Comparison of ENCODE assay signal across 34 cellular contexts in the genomic region with DNA sequence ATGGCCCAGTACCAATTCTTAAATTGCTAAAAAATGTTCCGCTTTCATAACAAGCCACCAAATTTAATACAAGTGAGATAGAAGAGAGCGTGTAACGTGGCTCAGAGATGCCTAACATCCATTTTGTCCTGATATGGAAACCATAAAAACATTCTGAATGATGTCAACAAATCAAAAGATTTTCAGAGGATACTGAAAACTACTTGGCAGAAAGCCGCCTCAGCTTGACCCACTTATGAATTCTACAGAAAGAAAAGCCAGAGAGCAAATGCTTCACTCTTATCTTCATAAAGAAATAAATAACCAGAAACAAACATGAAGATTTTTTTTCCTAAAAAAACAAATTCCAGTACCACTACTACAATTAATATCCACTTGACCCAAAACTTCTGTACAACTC. TPM values are rescaled to one million over a fixed set of nuclear protein-coding genes. Genes with fewer than 3 reads are reported as not detected.
DNase-seq lines count a peak whose midpoint lies in the region; ATAC-seq, FAIRE-seq and TF ChIP-seq lines count a peak whose summit lies in the region.
"Had no signal": no experiment of that assay in that cellular context is flagged by ENCODE, and none has a peak within 500 bp of the region (broad histone marks: within the 10 kb centered on the region; RNA-seq: fewer than 3 reads in every experiment).

No MANE protein-coding gene starts in this region.

- peak; percentile 11 for FAIRE-seq in A204.1 (lab: Jason Lieb, UNC)
- FAIRE-seq: A549, D721Med had no signal

- TF ChIP-seq CTCF in adrenal gland (IDR thresholded peaks at IDR 0.05) (no peak), choroid plexus epithelial cell (conservative IDR thresholded peaks at IDR 0.05; ENCODE audit: low read depth, low read length) (no peak)

- peaks cover 0 to 8% of the 10 kb centered on the region in 2 donors for H3K4me1 ChIP-seq in adrenal gland (replicated peaks in 1 of 2)
- H3K4me1 ChIP-seq: A549; BE2C; BLaER1; BLaER1 treated with 17β-estradiol and CSF1 and Interleukin-3, amounts not matched to agents 10 nM and 100 nM; Caco-2 had no signal

- DNase-seq in adrenal gland (peak in 5 of 7 donors; percentile 21 to 73 (median 36)), amniotic epithelial cell (ENCODE audit: low read depth) (peak; percentile 23), choroid plexus epithelial cell (ENCODE audit: low read depth) (peak; percentile 7), NCI-H526 treated with DMSO at 0.1 percent for 48 hours (lab: John Stamatoyannopoulos, UW) (no peak), KBM-7 (no peak), epidermal melanocyte (ENCODE audit: insufficient read length, low spot score) (no peak)
- DNase-seq: 8988T; ACHN; AML-193; BE2C; C1 segment of cervical spinal cord; Caco-2; Calu3; CD4-positive, alpha-beta memory T cell; CD4-positive, alpha-beta T cell; CD4-positive, CD25-positive, alpha-beta regulatory T cell; CD8-positive, alpha-beta memory T cell; CD8-positive, alpha-beta T cell; COR-L47; DMS 273 treated with DMSO at 0.1 percent for 48 hours; DMS153; DMS53; DMS79; DMS79 treated with DMSO at 0.1 percent for 48 hours; DND-41; EL had no signal

- H3K27me3 ChIP-seq in adrenal gland = no peaks in the 10 kb centered on the region
- H3K27me3 ChIP-seq: BE2C; BLaER1; BLaER1 treated with 17β-estradiol and CSF1 and Interleukin-3, amounts not matched to agents 10 nM and 100 nM had no signal

- H3K27ac ChIP-seq in adrenal gland = no peak overlapping the region
- H3K27ac ChIP-seq: 22Rv1; A549; BLaER1; BLaER1 treated with 17β-estradiol and CSF1 and Interleukin-3, amounts not matched to agents 10 nM and 100 nM; C4-2B had no signal

- H3K4me3 ChIP-seq in adrenal gland (no peak overlapping the region), choroid plexus epithelial cell (ENCODE audit: low read depth, low read length) (no peak overlapping the region)
- H3K4me3 ChIP-seq: A549; BLaER1; BLaER1 treated with 17β-estradiol and CSF1 and Interleukin-3, amounts not matched to agents 10 nM and 100 nM had no signal

- no peaks in the 10 kb centered on the region for H3K9me3 ChIP-seq in adrenal gland (replicated peaks in 1 of 3)
- H3K9me3 ChIP-seq: A549, BE2C, BLaER1, Caco-2 had no signal

- in situ Hi-C loops in KBM-7 (cut with MboI; ENCODE audit: low pct_unique_long_range_greater_than_20kb, low sequenced_read_pairs) = no loop called here

- no peak for ATAC-seq in GM18858 (IDR thresholded peaks at IDR 0.05; ENCODE audit: unreplicated experiment)
- ATAC-seq: A549; CD8-positive, alpha-beta T cell had no signal

- H3K36me3 ChIP-seq in adrenal gland (replicated peaks in 1 of 2) = no peaks in the 10 kb centered on the region
- H3K36me3 ChIP-seq: BE2C had no signal

- TF ChIP-seq POLR2A in adrenal gland (IDR thresholded peaks at IDR 0.05) = no peak

- intact Hi-C loops in adrenal gland (cut with DNase I) = no loop called here

- 47 to 68% (median 53%) methylated on average over 4 of the region's 4 CpGs for WGBS in adrenal gland, 4 donors

RNA-seq across cellular contexts. Expression of a gene that starts 41.2 kb away (rescaled TPM):
- 10 to 100 TPM; 16.2 to 43.5 (median 30.3) TPM for total RNA-seq in adrenal gland
- polyA plus RNA-seq in adrenal gland = 10 to 100 TPM; 18.4 to 44.9 (median 41.3) TPM

Comparison
In these comparisons a context has a peak if more than half of its experiments do, and no peak if none do; other contexts are left out.
1. DNase-seq: peak in adrenal gland (5 of 7), amniotic epithelial cell (single experiment) and choroid plexus epithelial cell (single experiment); none in NCI-H526 treated with DMSO at 0.1 percent for 48 hours (single experiment), KBM-7 (single experiment) and epidermal melanocyte (single experiment).